ENCODE assay signal across 14 cellular contexts in genomic region chr11:86255896-86256295, GRCh38. TPM values are rescaled to one million over a fixed set of nuclear protein-coding genes. Genes with fewer than 3 reads are reported as not detected.
DNase-seq lines count a peak whose midpoint lies in the region; ATAC-seq and TF ChIP-seq lines count a peak whose summit lies in the region.
"Had no signal": no experiment of that assay in that cellular context is flagged by ENCODE, and none has a peak within 500 bp of the region (broad histone marks: within the 10 kb centered on the region; RNA-seq: fewer than 3 reads in every experiment).

No MANE protein-coding gene starts in this region.

- H3K36me3 ChIP-seq in hepatocyte (replicated peaks; ENCODE audit: insufficient read depth, low read depth) = no peaks in the 10 kb centered on the region

- no peaks in the 10 kb centered on the region for H3K27me3 Mint-ChIP-seq in activated naive CD8-positive, alpha-beta T cell
- no peaks in the 10 kb centered on the region for H3K27me3 Mint-ChIP-seq in activated naive CD8-positive, alpha-beta T cell treated with anti-CD3 and anti-CD28 coated beads for 36 hours

- H3K27ac ChIP-seq in hepatocyte (no peak overlapping the region), caudate nucleus (ENCODE audit: low read depth, low read length) (no peak overlapping the region)
- H3K27ac ChIP-seq: left lung had no signal

- H3K27me3 ChIP-seq in hepatocyte = no peaks in the 10 kb centered on the region
- H3K27me3 ChIP-seq: left lung had no signal

- no peaks in the 10 kb centered on the region for H3K9me3 Mint-ChIP-seq in activated naive CD8-positive, alpha-beta T cell (ENCODE audit: low read depth)
- H3K9me3 Mint-ChIP-seq in activated naive CD8-positive, alpha-beta T cell treated with anti-CD3 and anti-CD28 coated beads for 36 hours = no peaks in the 10 kb centered on the region

- H3K4me3 ChIP-seq in hepatocyte = no peak overlapping the region
- H3K4me3 ChIP-seq: left lung had no signal

- ATAC-seq in GM21576 (IDR thresholded peaks at IDR 0.05; ENCODE audit: unreplicated experiment) = peak; percentile 93
- ATAC-seq in HG03139 (IDR thresholded peaks at IDR 0.05; ENCODE audit: unreplicated experiment) = peak; percentile 42
- ATAC-seq: left lung had no signal

- no peak overlapping the region for H3K4me3 Mint-ChIP-seq in activated naive CD8-positive, alpha-beta T cell
- H3K4me3 Mint-ChIP-seq in activated naive CD8-positive, alpha-beta T cell treated with anti-CD3 and anti-CD28 coated beads for 36 hours = no peak overlapping the region

- H3K4me2 ChIP-seq in hepatocyte = no peak overlapping the region

- DNase-seq in activated naive CD8-positive, alpha-beta T cell treated with anti-CD3 and anti-CD28 coated beads for 36 hours = no peak
- DNase-seq in NCI-H510A (lab: John Stamatoyannopoulos, UW) (no peak), hepatocyte (ENCODE audit: low spot score) (no peak), caudate nucleus (lab: John Stamatoyannopoulos, UW) (no peak)
- DNase-seq in stimulated activated CD4-positive, alpha-beta T cell treated with anti-CD3 and anti-CD28 coated beads, Interleukin-4, amount 100 ng/mL, for 1 hour = no peak
- DNase-seq: activated gamma-delta T cell treated with Interleukin-2 at 50 U/mL for 16 hours; left lung; NCI-H2081 treated with DMSO at 0.1 percent for 48 hours; occipital lobe; stimulated activated CD4-positive, alpha-beta T cell treated with anti-CD3 and anti-CD28 coated beads, Interleukin-1b, Interleukin-23, amount 100 ng/mL, for 48 hours; substantia nigra had no signal

- H3K79me2 ChIP-seq in hepatocyte = peaks cover 61% of the 10 kb centered on the region

- TF ChIP-seq CTCF in hepatocyte (IDR thresholded peaks at IDR 0.05; ENCODE audit: poor library complexity) = no peak

- 96% methylated on average over 1 of the region's 1 CpG for WGBS in hepatocyte (ENCODE audit: low lambda C conversion rate, missing lambda C conversion rate)

- peaks cover 10% of the 10 kb centered on the region for H3K36me3 Mint-ChIP-seq in activated naive CD8-positive, alpha-beta T cell
- peaks cover 30% of the 10 kb centered on the region for H3K36me3 Mint-ChIP-seq in activated naive CD8-positive, alpha-beta T cell treated with anti-CD3 and anti-CD28 coated beads for 36 hours

- H3K9me3 ChIP-seq in hepatocyte (ENCODE audit: low read depth) = no peaks in the 10 kb centered on the region
- H3K9me3 ChIP-seq: left lung had no signal

- H2AFZ ChIP-seq in hepatocyte = no peak overlapping the region

- H3K4me1 ChIP-seq in hepatocyte (ENCODE audit: insufficient read depth) = no peaks in the 10 kb centered on the region

- peaks cover 20% of the 10 kb centered on the region for H3K4me1 Mint-ChIP-seq in activated naive CD8-positive, alpha-beta T cell (ENCODE audit: low read depth)
- peaks cover 19% of the 10 kb centered on the region for H3K4me1 Mint-ChIP-seq in activated naive CD8-positive, alpha-beta T cell treated with anti-CD3 and anti-CD28 coated beads for 36 hours

- H3K9me2 ChIP-seq in hepatocyte (replicated peaks; ENCODE audit: insufficient read depth) = no peaks in the 10 kb centered on the region

- H4K20me1 ChIP-seq in hepatocyte (ENCODE audit: insufficient read depth, poor library complexity, severe bottlenecking) = peaks cover 3% of the 10 kb centered on the region

- H3K27ac Mint-ChIP-seq in activated naive CD8-positive, alpha-beta T cell = peak overlapping the region; percentile 35
- no peak overlapping the region for H3K27ac Mint-ChIP-seq in activated naive CD8-positive, alpha-beta T cell treated with anti-CD3 and anti-CD28 coated beads for 36 hours

RNA-seq across cellular contexts. Expression of gene EED, which starts 11.3 kb away (rescaled TPM):
- total RNA-seq in activated naive CD8-positive, alpha-beta T cell treated with anti-CD3 and anti-CD28 coated beads for 36 hours = 10 to 100 TPM; 85.3 to 86.7 TPM
- total RNA-seq in hepatocyte = 15.2 and 15.5 TPM in 2 replicates
- polyA plus RNA-seq in hepatocyte = 22.5 and 23.7 TPM in 2 replicates

RNA-seq across cellular contexts. Expression of gene HIKESHI, which starts 46.1 kb away (rescaled TPM):
- 10 to 100 TPM; 52.9 to 57.0 TPM for total RNA-seq in activated naive CD8-positive, alpha-beta T cell treated with anti-CD3 and anti-CD28 coated beads for 36 hours
- total RNA-seq in hepatocyte = 46.2 and 46.6 TPM in 2 replicates
- 46.4 and 61.9 TPM in 2 replicates for polyA plus RNA-seq in hepatocyte
